Comparison of ENCODE assay signal across 1 cellular context in the genomic region with DNA sequence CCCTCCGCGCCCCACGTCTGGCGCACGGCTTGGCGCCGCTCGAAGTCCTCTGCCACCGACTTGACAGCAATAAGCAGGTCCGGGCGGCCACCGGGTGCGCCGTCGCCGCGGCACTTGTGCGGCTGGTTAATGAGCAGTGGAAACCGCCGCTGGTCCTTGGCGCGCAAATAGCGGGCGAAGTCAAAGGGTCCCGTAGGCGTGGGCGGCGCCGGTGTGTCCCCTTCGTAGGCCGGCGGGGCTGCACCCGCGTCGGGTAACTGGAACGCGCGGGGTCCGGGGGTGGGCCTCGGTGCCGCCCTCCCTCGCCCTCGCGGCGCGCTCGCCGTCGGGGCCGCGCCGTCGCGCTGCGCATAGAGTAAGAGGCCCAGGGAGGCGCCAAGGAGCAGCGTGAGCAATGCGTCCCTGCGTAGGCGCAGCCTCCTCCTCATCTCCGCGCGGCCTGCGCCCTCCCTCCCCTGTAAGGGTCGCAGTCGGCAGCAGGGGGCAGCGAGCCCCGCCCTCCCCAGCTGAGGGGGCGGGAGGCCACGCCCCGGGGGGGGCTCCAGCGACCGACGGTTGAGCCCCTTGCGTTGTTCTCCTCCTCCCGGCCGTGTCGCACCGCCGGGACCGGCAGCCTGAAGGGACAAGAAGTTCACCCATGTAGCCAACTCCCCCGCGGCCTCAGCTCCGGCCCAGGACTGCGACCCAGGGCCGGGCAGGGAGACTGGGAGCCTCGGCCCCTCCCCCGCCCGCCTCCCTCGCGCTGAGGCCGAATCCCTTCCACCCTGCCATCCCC.
TF ChIP-seq lines count a peak whose summit lies in the region.

No MANE protein-coding gene starts in this region.

TF ChIP-seq in GM23338, 12 proteins besides CTCF, POLR2A, EP300 and RAD21 (continued from another document):
- TF ChIP-seq, protein P1, sequence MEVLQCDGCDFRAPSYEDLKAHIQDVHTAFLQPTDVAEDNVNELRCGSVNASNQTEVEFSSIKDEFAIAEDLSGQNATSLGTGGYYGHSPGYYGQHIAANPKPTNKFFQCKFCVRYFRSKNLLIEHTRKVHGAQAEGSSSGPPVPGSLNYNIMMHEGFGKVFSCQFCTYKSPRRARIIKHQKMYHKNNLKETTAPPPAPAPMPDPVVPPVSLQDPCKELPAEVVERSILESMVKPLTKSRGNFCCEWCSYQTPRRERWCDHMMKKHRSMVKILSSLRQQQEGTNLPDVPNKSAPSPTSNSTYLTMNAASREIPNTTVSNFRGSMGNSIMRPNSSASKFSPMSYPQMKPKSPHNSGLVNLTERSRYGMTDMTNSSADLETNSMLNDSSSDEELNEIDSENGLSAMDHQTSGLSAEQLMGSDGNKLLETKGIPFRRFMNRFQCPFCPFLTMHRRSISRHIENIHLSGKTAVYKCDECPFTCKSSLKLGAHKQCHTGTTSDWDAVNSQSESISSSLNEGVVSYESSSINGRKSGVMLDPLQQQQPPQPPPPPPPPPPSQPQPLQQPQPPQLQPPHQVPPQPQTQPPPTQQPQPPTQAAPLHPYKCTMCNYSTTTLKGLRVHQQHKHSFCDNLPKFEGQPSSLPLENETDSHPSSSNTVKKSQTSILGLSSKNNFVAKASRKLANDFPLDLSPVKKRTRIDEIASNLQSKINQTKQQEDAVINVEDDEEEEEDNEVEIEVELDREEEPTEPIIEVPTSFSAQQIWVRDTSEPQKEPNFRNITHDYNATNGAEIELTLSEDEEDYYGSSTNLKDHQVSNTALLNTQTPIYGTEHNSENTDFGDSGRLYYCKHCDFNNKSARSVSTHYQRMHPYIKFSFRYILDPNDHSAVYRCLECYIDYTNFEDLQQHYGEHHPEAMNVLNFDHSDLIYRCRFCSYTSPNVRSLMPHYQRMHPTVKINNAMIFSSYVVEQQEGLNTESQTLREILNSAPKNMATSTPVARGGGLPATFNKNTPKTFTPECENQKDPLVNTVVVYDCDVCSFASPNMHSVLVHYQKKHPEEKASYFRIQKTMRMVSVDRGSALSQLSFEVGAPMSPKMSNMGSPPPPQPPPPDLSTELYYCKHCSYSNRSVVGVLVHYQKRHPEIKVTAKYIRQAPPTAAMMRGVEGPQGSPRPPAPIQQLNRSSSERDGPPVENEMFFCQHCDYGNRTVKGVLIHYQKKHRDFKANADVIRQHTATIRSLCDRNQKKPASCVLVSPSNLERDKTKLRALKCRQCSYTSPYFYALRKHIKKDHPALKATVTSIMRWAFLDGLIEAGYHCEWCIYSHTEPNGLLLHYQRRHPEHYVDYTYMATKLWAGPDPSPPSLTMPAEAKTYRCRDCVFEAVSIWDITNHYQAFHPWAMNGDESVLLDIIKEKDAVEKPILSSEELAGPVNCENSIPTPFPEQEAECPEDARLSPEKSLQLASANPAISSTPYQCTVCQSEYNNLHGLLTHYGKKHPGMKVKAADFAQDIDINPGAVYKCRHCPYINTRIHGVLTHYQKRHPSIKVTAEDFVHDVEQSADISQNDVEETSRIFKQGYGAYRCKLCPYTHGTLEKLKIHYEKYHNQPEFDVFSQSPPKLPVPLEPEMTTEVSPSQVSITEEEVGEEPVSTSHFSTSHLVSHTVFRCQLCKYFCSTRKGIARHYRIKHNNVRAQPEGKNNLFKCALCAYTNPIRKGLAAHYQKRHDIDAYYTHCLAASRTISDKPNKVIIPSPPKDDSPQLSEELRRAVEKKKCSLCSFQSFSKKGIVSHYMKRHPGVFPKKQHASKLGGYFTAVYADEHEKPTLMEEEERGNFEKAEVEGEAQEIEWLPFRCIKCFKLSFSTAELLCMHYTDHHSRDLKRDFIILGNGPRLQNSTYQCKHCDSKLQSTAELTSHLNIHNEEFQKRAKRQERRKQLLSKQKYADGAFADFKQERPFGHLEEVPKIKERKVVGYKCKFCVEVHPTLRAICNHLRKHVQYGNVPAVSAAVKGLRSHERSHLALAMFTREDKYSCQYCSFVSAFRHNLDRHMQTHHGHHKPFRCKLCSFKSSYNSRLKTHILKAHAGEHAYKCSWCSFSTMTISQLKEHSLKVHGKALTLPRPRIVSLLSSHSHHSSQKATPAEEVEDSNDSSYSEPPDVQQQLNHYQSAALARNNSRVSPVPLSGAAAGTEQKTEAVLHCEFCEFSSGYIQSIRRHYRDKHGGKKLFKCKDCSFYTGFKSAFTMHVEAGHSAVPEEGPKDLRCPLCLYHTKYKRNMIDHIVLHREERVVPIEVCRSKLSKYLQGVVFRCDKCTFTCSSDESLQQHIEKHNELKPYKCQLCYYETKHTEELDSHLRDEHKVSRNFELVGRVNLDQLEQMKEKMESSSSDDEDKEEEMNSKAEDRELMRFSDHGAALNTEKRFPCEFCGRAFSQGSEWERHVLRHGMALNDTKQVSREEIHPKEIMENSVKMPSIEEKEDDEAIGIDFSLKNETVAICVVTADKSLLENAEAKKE (CRISPR knock-in tag; IDR thresholded peaks at IDR 0.05), result no peak
- TF ChIP-seq ZNF114 (CRISPR knock-in tag; IDR thresholded peaks at IDR 0.05) (no peak), ZNF331 (CRISPR knock-in tag; IDR thresholded peaks at IDR 0.05; ENCODE audit: low read depth) (no peak)
- TF ChIP-seq, protein P2, sequence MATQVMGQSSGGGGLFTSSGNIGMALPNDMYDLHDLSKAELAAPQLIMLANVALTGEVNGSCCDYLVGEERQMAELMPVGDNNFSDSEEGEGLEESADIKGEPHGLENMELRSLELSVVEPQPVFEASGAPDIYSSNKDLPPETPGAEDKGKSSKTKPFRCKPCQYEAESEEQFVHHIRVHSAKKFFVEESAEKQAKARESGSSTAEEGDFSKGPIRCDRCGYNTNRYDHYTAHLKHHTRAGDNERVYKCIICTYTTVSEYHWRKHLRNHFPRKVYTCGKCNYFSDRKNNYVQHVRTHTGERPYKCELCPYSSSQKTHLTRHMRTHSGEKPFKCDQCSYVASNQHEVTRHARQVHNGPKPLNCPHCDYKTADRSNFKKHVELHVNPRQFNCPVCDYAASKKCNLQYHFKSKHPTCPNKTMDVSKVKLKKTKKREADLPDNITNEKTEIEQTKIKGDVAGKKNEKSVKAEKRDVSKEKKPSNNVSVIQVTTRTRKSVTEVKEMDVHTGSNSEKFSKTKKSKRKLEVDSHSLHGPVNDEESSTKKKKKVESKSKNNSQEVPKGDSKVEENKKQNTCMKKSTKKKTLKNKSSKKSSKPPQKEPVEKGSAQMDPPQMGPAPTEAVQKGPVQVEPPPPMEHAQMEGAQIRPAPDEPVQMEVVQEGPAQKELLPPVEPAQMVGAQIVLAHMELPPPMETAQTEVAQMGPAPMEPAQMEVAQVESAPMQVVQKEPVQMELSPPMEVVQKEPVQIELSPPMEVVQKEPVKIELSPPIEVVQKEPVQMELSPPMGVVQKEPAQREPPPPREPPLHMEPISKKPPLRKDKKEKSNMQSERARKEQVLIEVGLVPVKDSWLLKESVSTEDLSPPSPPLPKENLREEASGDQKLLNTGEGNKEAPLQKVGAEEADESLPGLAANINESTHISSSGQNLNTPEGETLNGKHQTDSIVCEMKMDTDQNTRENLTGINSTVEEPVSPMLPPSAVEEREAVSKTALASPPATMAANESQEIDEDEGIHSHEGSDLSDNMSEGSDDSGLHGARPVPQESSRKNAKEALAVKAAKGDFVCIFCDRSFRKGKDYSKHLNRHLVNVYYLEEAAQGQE (IDR thresholded peaks at IDR 0.05; ENCODE audit: unreplicated experiment), result no peak
